Comparison of ENCODE assay signal across 8 cellular contexts in genomic region chr15:40108855-40109735, GRCh38. TPM values are rescaled to one million over a fixed set of nuclear protein-coding genes. Genes with fewer than 3 reads are reported as not detected.
DNase-seq lines count a peak whose midpoint lies in the region; ATAC-seq and TF ChIP-seq lines count a peak whose summit lies in the region.

A gene with protein sequence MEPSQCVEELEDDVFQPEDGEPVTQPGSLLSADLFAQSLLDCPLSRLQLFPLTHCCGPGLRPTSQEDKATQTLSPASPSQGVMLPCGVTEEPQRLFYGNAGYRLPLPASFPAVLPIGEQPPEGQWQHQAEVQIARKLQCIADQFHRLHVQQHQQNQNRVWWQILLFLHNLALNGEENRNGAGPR (minus strand): TSS chr15:40108879. CDS start chr15:40106086, 2,793 bp downstream.

- H3K4me1 ChIP-seq in thoracic aorta (ENCODE audit: control insufficient read depth in 1 of 2, low read depth in 2 of 2) = peaks cover 24 to 47% of the 10 kb centered on the region in 2 donors

- H3K36me3 Mint-ChIP-seq in HFFc6 (ENCODE audit: low read depth) = no peaks in the 10 kb centered on the region
- H3K36me3 Mint-ChIP-seq in activated naive CD4-positive, alpha-beta T cell treated with anti-CD3 and anti-CD28 coated beads, Interleukin-2, amount 10 ng/mL, durations not matched to agents 7 days and 5 days = peaks cover 14% of the 10 kb centered on the region

- H3K27ac Mint-ChIP-seq in HFFc6 = peak within 1 kb of the TSS; percentile 71
- H3K27ac Mint-ChIP-seq in activated naive CD4-positive, alpha-beta T cell treated with anti-CD3 and anti-CD28 coated beads, Interleukin-2, amount 10 ng/mL, durations not matched to agents 7 days and 5 days = peak within 1 kb of the TSS; percentile 84

- H3K9me3 ChIP-seq in thoracic aorta = no peaks in the 10 kb centered on the region

- peak; percentile 85 for ATAC-seq in omental fat pad (ENCODE audit: low FRiP score)
- ATAC-seq in thoracic aorta (ENCODE audit: insufficient number of reproducible peaks, low FRiP score, low read depth) = peak; percentile 64

- TF ChIP-seq CTCF in HFFc6 (IDR thresholded peaks at IDR 0.05) (peak; percentile 62), NB4 (IDR thresholded peaks at IDR 0.05; ENCODE audit: low read depth, low read length) (peak; percentile 33), omental fat pad (IDR thresholded peaks at IDR 0.05) (no peak), thoracic aorta (IDR thresholded peaks at IDR 0.05) (peak; percentile 21)

- CTCF ChIA-PET in activated naive CD4-positive, alpha-beta T cell treated with anti-CD3 and anti-CD28 coated beads, Interleukin-2, amount 10 ng/mL, durations not matched to agents 7 days and 5 days (lab: Charles Lee) = interaction anchor here (1.1 to 8.9 kb wide), 6 partner anchors 45 to 228 kb away, joined by 3 to 255 read pairs (median 14); partner anchors contain the start of gene BUB1B

- TF ChIP-seq POLR2A in NB4 (IDR thresholded peaks at IDR 0.05; ENCODE audit: extremely low read depth, insufficient read length) = no peak

- H3K4me3 ChIP-seq in NB4 (ENCODE audit: low read depth, low read length) (peak within 1 kb of the TSS; percentile 67), thoracic aorta (peak within 1 kb of the TSS; percentile 99)

- no peaks in the 10 kb centered on the region for H3K36me3 ChIP-seq in thoracic aorta

- H3K9me3 Mint-ChIP-seq in HFFc6 = no peaks in the 10 kb centered on the region
- H3K9me3 Mint-ChIP-seq in activated naive CD4-positive, alpha-beta T cell treated with anti-CD3 and anti-CD28 coated beads, Interleukin-2, amount 10 ng/mL, durations not matched to agents 7 days and 5 days = no peaks in the 10 kb centered on the region

- DNase-seq in GM04503 (ENCODE audit: low read depth) = peak; percentile 85
- peak; percentile 99 for DNase-seq in HFFc6
- peak; percentile 99 for DNase-seq in NB4 (ENCODE audit: low read depth)
- peak; percentile 96 for DNase-seq in SK-N-DZ (ENCODE audit: low spot score)
- DNase-seq in activated naive CD4-positive, alpha-beta T cell treated with anti-CD3 and anti-CD28 coated beads, Interleukin-2, amount 10 ng/mL, durations not matched to agents 7 days and 5 days = peak; percentile 99
- peak; percentile 99 for DNase-seq in glomerular visceral epithelial cell (ENCODE audit: extremely low spot score)
- DNase-seq in omental fat pad (ENCODE audit: low spot score) = peak; percentile 100
- DNase-seq in thoracic aorta (ENCODE audit: low spot score) = peak; percentile 97

- peak within 1 kb of the TSS; percentile 91 for H3K4me3 Mint-ChIP-seq in HFFc6
- peak within 1 kb of the TSS; percentile 90 for H3K4me3 Mint-ChIP-seq in activated naive CD4-positive, alpha-beta T cell treated with anti-CD3 and anti-CD28 coated beads, Interleukin-2, amount 10 ng/mL, durations not matched to agents 7 days and 5 days

- peaks cover 25% of the 10 kb centered on the region for H3K27me3 Mint-ChIP-seq in HFFc6 (ENCODE audit: insufficient read depth)
- H3K27me3 Mint-ChIP-seq in activated naive CD4-positive, alpha-beta T cell treated with anti-CD3 and anti-CD28 coated beads, Interleukin-2, amount 10 ng/mL, durations not matched to agents 7 days and 5 days = peaks cover 64% of the 10 kb centered on the region

- peaks cover 50% of the 10 kb centered on the region for H3K4me1 Mint-ChIP-seq in HFFc6 (ENCODE audit: low read depth)
- H3K4me1 Mint-ChIP-seq in activated naive CD4-positive, alpha-beta T cell treated with anti-CD3 and anti-CD28 coated beads, Interleukin-2, amount 10 ng/mL, durations not matched to agents 7 days and 5 days = peaks cover 53% of the 10 kb centered on the region

- H3K27ac ChIP-seq in thoracic aorta = peak within 1 kb of the TSS; percentile 87 to 95

- H3K27me3 ChIP-seq in thoracic aorta (replicated peaks; ENCODE audit: insufficient read depth) = no peaks in the 10 kb centered on the region

RNA-seq across cellular contexts. Expression of the gene that starts here (rescaled TPM):
- 1 to 10 TPM in 2 of 6 experiments, under 1 TPM in 4; 0.57 to 1.2 (median 0.81) TPM for total RNA-seq in HFFc6 (2021; fragmentation: NEBNext Ultra II Directional; extraction: Animal tissue kit (Norgen Biotek cat#: 25700))
- 9.4 and 12.3 TPM in 2 replicates for polyA plus RNA-seq in SK-N-DZ (2014; cell fraction: cytosol; rRNA removed)
- 6.8 and 12.3 TPM in 2 replicates for polyA plus RNA-seq in SK-N-DZ (2014; cell fraction: nucleus; rRNA removed)
- total RNA-seq in omental fat pad (1 to 10 TPM; 3.7 to 7.7 (median 5.3) TPM), thoracic aorta (10 to 100 TPM; 13.1 to 32.5 TPM)

Comparison
In these comparisons a context has a peak if more than half of its experiments do, and no peak if none do; other contexts are left out.
1. Peak in every context shown above with its lines: DNase-seq, ATAC-seq, H3K4me3 ChIP-seq and H3K27ac ChIP-seq.
2. CTCF ChIP-seq: peak in HFFc6 (single experiment), NB4 (single experiment) and thoracic aorta (single experiment); none in omental fat pad (0 of 3).